In the genomic region with DNA sequence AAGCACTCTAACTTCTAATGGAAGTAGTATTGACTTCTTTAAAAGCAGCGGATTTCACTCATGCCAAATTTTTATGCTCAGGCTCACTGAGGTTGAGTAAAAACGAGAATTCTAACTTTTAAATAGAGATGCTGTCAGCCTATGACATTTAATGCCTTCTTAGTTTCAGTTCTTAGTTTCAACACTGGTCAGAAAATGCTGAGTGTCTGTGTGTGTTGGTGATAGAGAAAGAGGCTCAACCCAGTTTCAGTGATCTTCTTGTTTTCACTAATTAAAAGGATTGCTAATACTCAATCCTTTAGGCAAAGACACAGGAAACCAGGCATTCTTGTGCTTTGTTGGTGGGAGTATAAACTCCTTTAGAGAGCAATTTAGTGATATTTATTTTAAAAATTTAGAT, we compare ENCODE assay signal across 9 cellular contexts. TPM values are rescaled to one million over a fixed set of nuclear protein-coding genes. Genes with fewer than 3 reads are reported as not detected.
DNase-seq lines count a peak whose midpoint lies in the region; ATAC-seq and TF ChIP-seq lines count a peak whose summit lies in the region.
"Had no signal": no experiment of that assay in that cellular context is flagged by ENCODE, and none has a peak within 500 bp of the region (broad histone marks: within the 10 kb centered on the region; RNA-seq: fewer than 3 reads in every experiment).

No MANE protein-coding gene starts in this region.

- DNase-seq in activated B cell treated with CpG ODN at 0.5 μM for 24 hours (no peak), NCI-H2171 treated with DMSO at 0.1 percent for 48 hours (lab: John Stamatoyannopoulos, UW) (no peak), NCI-H1417 treated with DMSO at 0.1 percent for 48 hours (lab: John Stamatoyannopoulos, UW) (no peak), cortex of kidney (lab: John Stamatoyannopoulos, UW) (no peak)
- DNase-seq: activated effector memory CD4-positive, alpha-beta T cell treated with anti-CD3 and anti-CD28 coated beads, Interleukin-2, amount 50 U/mL, for 16 hours; nucleus accumbens had no signal

- peak overlapping the region; percentile 62 for H3K27ac Mint-ChIP-seq in activated B cell treated with CpG ODN at 0.5 μM for 24 hours

- CTCF ChIA-PET in activated B cell treated with CpG ODN at 0.5 μM for 24 hours (lab: Charles Lee): interaction anchor here (0.9 to 3.8 kb wide), 3 partner anchors 9 to 207 kb away, joined by 3 to 21 read pairs (median 5); no protein-coding TSS in a partner anchor

- TF ChIP-seq CTCF in activated B cell treated with CpG ODN at 0.5 μM for 24 hours (IDR thresholded peaks at IDR 0.05): no peak

- POLR2A ChIA-PET in activated B cell treated with CpG ODN at 0.5 μM for 24 hours (lab: Charles Lee): interaction anchor here (1.1 to 2.7 kb wide), 4 partner anchors 31 to 209 kb away, joined by 5 to 29 read pairs (median 9); a partner anchor contains a TSS

- ATAC-seq in GM18867 (IDR thresholded peaks at IDR 0.05; ENCODE audit: unreplicated experiment): peak; percentile 97
- peak; percentile 99 for ATAC-seq in GM21367 (IDR thresholded peaks at IDR 0.05; ENCODE audit: unreplicated experiment)
- ATAC-seq in HG03066 (IDR thresholded peaks at IDR 0.05; ENCODE audit: low read depth, unreplicated experiment): peak; percentile 99
- ATAC-seq in activated B cell treated with CpG ODN at 0.5 μM for 24 hours (ENCODE audit: low read depth): peak; percentile 95

- intact Hi-C loops in activated B cell treated with CpG ODN at 0.5 μM for 24 hours (cut with micrococcal nuclease): loop anchor here (1.0 kb wide), 1 partner anchor 9 kb away; no protein-coding TSS in a partner anchor

- H3K4me3 Mint-ChIP-seq in activated B cell treated with CpG ODN at 0.5 μM for 24 hours: peak overlapping the region; percentile 28

- peaks cover 31% of the 10 kb centered on the region for H3K4me1 Mint-ChIP-seq in activated B cell treated with CpG ODN at 0.5 μM for 24 hours

- H3K9me3 Mint-ChIP-seq in activated B cell treated with CpG ODN at 0.5 μM for 24 hours: peaks cover 3% of the 10 kb centered on the region

- no peaks in the 10 kb centered on the region for H3K27me3 Mint-ChIP-seq in activated B cell treated with CpG ODN at 0.5 μM for 24 hours

- peaks cover 72% of the 10 kb centered on the region for H3K36me3 Mint-ChIP-seq in activated B cell treated with CpG ODN at 0.5 μM for 24 hours (ENCODE audit: low read depth)

RNA-seq across cellular contexts. Expression of a gene that starts 31.0 kb away (rescaled TPM):
- total RNA-seq in activated B cell treated with CpG ODN at 0.5 μM for 24 hours: 102 and 114 TPM in 2 replicates
